8 cellular contexts compared by ENCODE assay signal in genomic region chr1:244451539-244451950, GRCh38. TPM values are rescaled to one million over a fixed set of nuclear protein-coding genes. Genes with fewer than 3 reads are reported as not detected.
DNase-seq lines count a peak whose midpoint lies in the region; ATAC-seq and FAIRE-seq lines count a peak whose summit lies in the region.

Gene ADSS2 (minus strand): TSS chr1:244451909. CDS start chr1:244451817, 92 bp downstream.

- no peaks in the 10 kb centered on the region for H3K27me3 Mint-ChIP-seq in activated CD8-positive, alpha-beta memory T cell treated with anti-CD3 and anti-CD28 coated beads, Interleukin-2, amount 10 ng/mL, durations not matched to agents 7 days and 5 days
- H3K27me3 Mint-ChIP-seq in T-helper 2 cell treated with Interferon-gamma antibody and Interleukin-4, amounts not matched to agents 5 μg/mL and 100 μg/mL, for 36 hours (ENCODE audit: low read depth), result no peaks in the 10 kb centered on the region

- no peak for ATAC-seq in activated CD8-positive, alpha-beta memory T cell treated with anti-CD3 and anti-CD28 coated beads, Interleukin-2, amount 10 ng/mL, durations not matched to agents 7 days and 5 days
- ATAC-seq in sciatic nerve (no peak), GM18867 (IDR thresholded peaks at IDR 0.05; ENCODE audit: unreplicated experiment) (no peak)

- H3K4me3 Mint-ChIP-seq in activated CD8-positive, alpha-beta memory T cell treated with anti-CD3 and anti-CD28 coated beads, Interleukin-2, amount 10 ng/mL, durations not matched to agents 7 days and 5 days, result peak within 1 kb of the TSS; percentile 97
- H3K4me3 Mint-ChIP-seq in T-helper 2 cell treated with Interferon-gamma antibody and Interleukin-4, amounts not matched to agents 5 μg/mL and 100 μg/mL, for 36 hours, result peak within 1 kb of the TSS; percentile 97

- CTCF ChIA-PET in activated CD8-positive, alpha-beta memory T cell treated with anti-CD3 and anti-CD28 coated beads, Interleukin-2, amount 10 ng/mL, durations not matched to agents 7 days and 5 days (lab: Charles Lee), result no interaction called here

- no peak for DNase-seq in activated CD8-positive, alpha-beta memory T cell treated with anti-CD3 and anti-CD28 coated beads, Interleukin-2, amount 10 ng/mL, durations not matched to agents 7 days and 5 days
- DNase-seq in activated CD8-positive, alpha-beta memory T cell treated with anti-CD3 and anti-CD28 coated beads, Interleukin-2, amount 50 U/mL, for 48 hours, result no peak
- no peak for DNase-seq in T-helper 2 cell treated with Interferon-gamma antibody and Interleukin-4, amounts not matched to agents 5 μg/mL and 100 μg/mL, for 36 hours (ENCODE audit: low spot score)
- DNase-seq in frontal cortex (ENCODE audit: low spot score in 2 of 2), result peak in 1 of 2 donors; percentile 30
- no peak for DNase-seq in sciatic nerve (ENCODE audit: low spot score)
- DNase-seq in T-helper 9 cell, result no peak
- DNase-seq in inferior parietal cortex (ENCODE audit: extremely low spot score), result no peak

- intact Hi-C loops in sciatic nerve (cut with DNase I), result no loop called here

- H3K4me1 Mint-ChIP-seq in activated CD8-positive, alpha-beta memory T cell treated with anti-CD3 and anti-CD28 coated beads, Interleukin-2, amount 10 ng/mL, durations not matched to agents 7 days and 5 days, result peaks cover 44% of the 10 kb centered on the region
- peaks cover 37% of the 10 kb centered on the region for H3K4me1 Mint-ChIP-seq in T-helper 2 cell treated with Interferon-gamma antibody and Interleukin-4, amounts not matched to agents 5 μg/mL and 100 μg/mL, for 36 hours (ENCODE audit: low read depth)

- H3K9me3 Mint-ChIP-seq in activated CD8-positive, alpha-beta memory T cell treated with anti-CD3 and anti-CD28 coated beads, Interleukin-2, amount 10 ng/mL, durations not matched to agents 7 days and 5 days (ENCODE audit: low read depth), result no peaks in the 10 kb centered on the region
- peaks cover 4% of the 10 kb centered on the region for H3K9me3 Mint-ChIP-seq in T-helper 2 cell treated with Interferon-gamma antibody and Interleukin-4, amounts not matched to agents 5 μg/mL and 100 μg/mL, for 36 hours

- FAIRE-seq in frontal cortex (lab: Jason Lieb, UNC), result no peak

- peak within 1 kb of the TSS; percentile 99 for H3K27ac Mint-ChIP-seq in activated CD8-positive, alpha-beta memory T cell treated with anti-CD3 and anti-CD28 coated beads, Interleukin-2, amount 10 ng/mL, durations not matched to agents 7 days and 5 days
- peak within 1 kb of the TSS; percentile 98 for H3K27ac Mint-ChIP-seq in T-helper 2 cell treated with Interferon-gamma antibody and Interleukin-4, amounts not matched to agents 5 μg/mL and 100 μg/mL, for 36 hours

- peaks cover 32% of the 10 kb centered on the region for H3K36me3 Mint-ChIP-seq in activated CD8-positive, alpha-beta memory T cell treated with anti-CD3 and anti-CD28 coated beads, Interleukin-2, amount 10 ng/mL, durations not matched to agents 7 days and 5 days
- H3K36me3 Mint-ChIP-seq in T-helper 2 cell treated with Interferon-gamma antibody and Interleukin-4, amounts not matched to agents 5 μg/mL and 100 μg/mL, for 36 hours (ENCODE audit: low read depth), result peaks cover 33% of the 10 kb centered on the region

RNA-seq across cellular contexts. Expression of gene ADSS2, which starts in this region (rescaled TPM):
- total RNA-seq in activated CD8-positive, alpha-beta memory T cell treated with anti-CD3 and anti-CD28 coated beads, Interleukin-2, amount 10 ng/mL, durations not matched to agents 7 days and 5 days, result 10 to 100 TPM; 52.0 to 66.7 TPM
- total RNA-seq in frontal cortex, result 68.5 TPM
- total RNA-seq in sciatic nerve, result 30.1 TPM
